In the genomic region with DNA sequence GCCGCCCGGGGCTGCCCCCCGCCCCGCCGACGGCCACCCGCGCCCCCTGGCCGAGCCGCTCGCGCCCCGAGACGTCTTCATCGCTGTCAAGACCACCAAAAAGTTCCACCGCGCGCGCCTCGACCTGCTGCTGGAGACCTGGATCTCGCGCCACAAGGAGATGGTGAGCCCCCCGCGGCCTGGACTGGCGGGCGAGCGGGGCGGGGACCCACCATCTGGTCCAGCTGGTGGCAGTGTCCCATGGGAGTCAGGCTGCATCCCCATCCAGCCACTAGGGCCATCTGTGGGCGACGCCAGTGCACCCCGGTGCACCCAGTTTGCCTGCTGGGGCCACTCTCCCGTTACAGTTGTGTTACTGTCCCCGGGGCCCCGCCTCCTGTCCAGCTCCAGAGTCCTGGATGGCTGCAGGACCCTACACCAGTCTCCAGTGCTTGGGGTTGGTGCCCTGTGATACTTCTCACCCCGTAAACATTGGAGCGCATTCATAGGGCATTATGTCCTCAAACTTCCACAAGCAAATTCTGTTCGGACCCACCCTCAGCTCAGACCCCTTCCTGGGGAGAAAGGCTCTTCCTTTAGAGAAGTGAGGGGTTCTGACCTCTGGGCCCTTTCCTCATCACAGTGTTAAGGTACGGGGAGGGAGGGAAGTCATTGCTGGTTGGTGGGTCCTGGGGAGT, we compare ENCODE assay signal across 8 cellular contexts. TPM values are rescaled to one million over a fixed set of nuclear protein-coding genes. Genes with fewer than 3 reads are reported as not detected.
DNase-seq lines count a peak whose midpoint lies in the region; ATAC-seq and TF ChIP-seq lines count a peak whose summit lies in the region.

No MANE protein-coding gene starts in this region.

- H3K4me3 ChIP-seq in heart left ventricle, result peak overlapping the region; percentile 31 to 94 (median 71)
- H3K4me3 ChIP-seq in PC-9, result peak overlapping the region; percentile 58
- H3K4me3 ChIP-seq in mucosa of descending colon, result peak overlapping the region; percentile 38

- peak overlapping the region; percentile 93 for H3K4me3 Mint-ChIP-seq in central memory CD8-positive, alpha-beta T cell

- ATAC-seq in heart left ventricle (no peak), Right ventricle myocardium inferior (no peak), mucosa of descending colon (no peak), HG03439 (IDR thresholded peaks at IDR 0.05; ENCODE audit: unreplicated experiment) (no peak), GM21737 (IDR thresholded peaks at IDR 0.05; ENCODE audit: unreplicated experiment) (no peak)
- ATAC-seq in central memory CD8-positive, alpha-beta T cell (replicated peaks; ENCODE audit: extremely low read depth, poor library complexity, severe bottlenecking), result no peak

- H3K27ac Mint-ChIP-seq in central memory CD8-positive, alpha-beta T cell (ENCODE audit: low read depth), result peak overlapping the region; percentile 84

- no peak overlapping the region for H2AFZ ChIP-seq in PC-9

- H3K9me3 ChIP-seq in heart left ventricle (no peaks in the 10 kb centered on the region), PC-9 (ENCODE audit: insufficient read depth, low read depth) (no peaks in the 10 kb centered on the region), mucosa of descending colon (no peaks in the 10 kb centered on the region)

- H3K4me2 ChIP-seq in PC-9, result peak overlapping the region; percentile 77

- no peaks in the 10 kb centered on the region for H3K9me3 Mint-ChIP-seq in central memory CD8-positive, alpha-beta T cell

- POLR2A ChIA-PET in PC-9 (lab: Charles Lee; ENCODE audit: unreplicated experiment), result no interaction called here

- WGBS in heart left ventricle, 4 donors, result 0 to 4% (median 3%) methylated on average over 6 to 38 of the region's 38 CpGs

- no peak for TF ChIP-seq POLR2A in heart left ventricle (IDR thresholded peaks at IDR 0.05)

- H3K4me1 ChIP-seq in heart left ventricle (peaks cover 5 to 69% (median 47%) of the 10 kb centered on the region in 12 donors), PC-9 (replicated peaks; ENCODE audit: insufficient read depth) (peaks cover 53% of the 10 kb centered on the region), mucosa of descending colon (ENCODE audit: low read depth) (peaks cover 48% of the 10 kb centered on the region)

- CTCF ChIA-PET in PC-9 (lab: Charles Lee), result no interaction called here

- H3K27ac ChIP-seq in heart left ventricle (peak overlapping the region in 7 of 12 donors; percentile 39 to 84 (median 73)), PC-9 (no peak overlapping the region)

- H4K20me1 ChIP-seq in PC-9 (ENCODE audit: insufficient read depth), result no peaks in the 10 kb centered on the region

- peaks cover 33% of the 10 kb centered on the region for H3F3A ChIP-seq in PC-9 (ENCODE audit: insufficient read depth, low read depth)

- peaks cover 28% of the 10 kb centered on the region for H3K36me3 Mint-ChIP-seq in central memory CD8-positive, alpha-beta T cell (ENCODE audit: insufficient read depth)

- H3K27me3 ChIP-seq in heart left ventricle (peaks cover 0 to 38% (median 0%) of the 10 kb centered on the region in 9 donors), PC-9 (ENCODE audit: insufficient read depth, low read depth) (no peaks in the 10 kb centered on the region)

- no peaks in the 10 kb centered on the region for H3K27me3 Mint-ChIP-seq in central memory CD8-positive, alpha-beta T cell

- TF ChIP-seq CTCF in heart left ventricle (IDR thresholded peaks at IDR 0.05) (no peak), PC-9 (conservative IDR thresholded peaks at IDR 0.05) (no peak), mucosa of descending colon (IDR thresholded peaks at IDR 0.05) (no peak)

- DNase-seq in heart left ventricle (no peak), Right ventricle myocardium inferior (ENCODE audit: missing footprints) (no peak), PC-9 (peak; percentile 56 to 71), mucosa of descending colon (peak; percentile 67 to 83 (median 75)), GM19238 (ENCODE audit: insufficient read length, low spot score) (no peak)
- DNase-seq in central memory CD8-positive, alpha-beta T cell (ENCODE audit: low spot score in 2 of 2), result no peak

- BruUV-seq in PC-9 (replicated peaks; lab: Mats Ljungman, UMichigan), result TSS peak; percentile 62

- H3K4me1 Mint-ChIP-seq in central memory CD8-positive, alpha-beta T cell, result peaks cover 31% of the 10 kb centered on the region

- H3K79me2 ChIP-seq in PC-9 (ENCODE audit: low read depth), result peaks cover 13% of the 10 kb centered on the region

- H3K9me2 ChIP-seq in PC-9 (ENCODE audit: insufficient read depth), result no peaks in the 10 kb centered on the region

- H3K36me3 ChIP-seq in heart left ventricle (peaks cover 0 to 13% (median 3%) of the 10 kb centered on the region in 9 donors), PC-9 (ENCODE audit: low read depth) (no peaks in the 10 kb centered on the region), mucosa of descending colon (ENCODE audit: low read depth) (no peaks in the 10 kb centered on the region)

- intact Hi-C loops in heart left ventricle (cut with DNase I) (loop anchor here in 6 of 10 donors (5.0 kb wide), 5 partner anchors 33 to 112 kb away; partner anchors contain the start of genes GRIFIN (in 2 of the 6), BRAT1 (in 1 of the 6), IQCE (in 1 of the 6) and TTYH3 (in 1 of the 6)), Right ventricle myocardium inferior (cut with DNase I) (loop anchor here (5.0 kb wide), 1 partner anchor 43 kb away; the partner anchor contains the start of gene GRIFIN), PC-9 (cut with micrococcal nuclease; ENCODE audit: unreplicated experiment) (loop anchor here (1.0 to 10.0 kb wide), 5 partner anchors 39 to 985 kb away; partner anchors contain the start of genes GRIFIN, MAFK and SNX8), mucosa of descending colon (cut with DNase I, micrococcal nuclease) (no loop called here)

RNA-seq across cellular contexts. Expression of gene LFNG, which starts 0.7 kb away (rescaled TPM):
- total RNA-seq in heart left ventricle, result 10 to 100 TPM in 3 of 9 donors, 1 to 10 TPM in 6; 3.1 to 22.8 (median 7.7) TPM
- 1 to 10 TPM; 5.4 to 5.7 TPM for polyA plus RNA-seq in heart left ventricle
- 6.5 TPM for total RNA-seq in Right ventricle myocardium inferior
- total RNA-seq in PC-9 (2021), result 21.3 and 24.7 TPM in 2 replicates
- total RNA-seq in mucosa of descending colon, result 10 to 100 TPM; 31.7 to 95.0 (median 71.7) TPM

RNA-seq across cellular contexts. Expression of gene BRAT1, which starts 35.1 kb away (rescaled TPM):
- total RNA-seq in heart left ventricle, result 10 to 100 TPM; 10.9 to 27.8 (median 14.9) TPM
- polyA plus RNA-seq in heart left ventricle, result 10 to 100 TPM; 13.8 to 17.8 TPM
- total RNA-seq in Right ventricle myocardium inferior, result 14.8 TPM
- total RNA-seq in PC-9 (2021), result 53.9 and 57.7 TPM in 2 replicates
- total RNA-seq in mucosa of descending colon, result 10 to 100 TPM; 20.7 to 27.9 (median 22.1) TPM

RNA-seq across cellular contexts. Expression of gene IQCE, which starts 38.5 kb away (rescaled TPM):
- total RNA-seq in heart left ventricle, result 10 to 100 TPM in 5 of 9 donors, 1 to 10 TPM in 4; 8.0 to 14.1 (median 10.3) TPM
- 10 to 100 TPM in 1 of 2 donors, 1 to 10 TPM in 1; 5.0 to 10.8 TPM for polyA plus RNA-seq in heart left ventricle
- 11.5 TPM for total RNA-seq in Right ventricle myocardium inferior
- total RNA-seq in PC-9 (2021), result 28.3 and 35.8 TPM in 2 replicates
- 10 to 100 TPM; 27.9 to 41.2 (median 35.9) TPM for total RNA-seq in mucosa of descending colon

RNA-seq across cellular contexts. Expression of gene GRIFIN, which starts 44.1 kb away (rescaled TPM):
- not detected for total RNA-seq in heart left ventricle
- polyA plus RNA-seq in heart left ventricle, result not detected
- not detected for total RNA-seq in Right ventricle myocardium inferior
- total RNA-seq in PC-9 (2021), result not detected in 2 replicates
- not detected for total RNA-seq in mucosa of descending colon

Comparison
In these comparisons a context has a peak if more than half of its experiments do, and no peak if none do; other contexts are left out.
1. DNase-seq: peak in PC-9 (2 of 2) and mucosa of descending colon (3 of 3); none in heart left ventricle (0 of 5), Right ventricle myocardium inferior (single experiment), central memory CD8-positive, alpha-beta T cell (0 of 2) and GM19238 (single experiment).
2. intact Hi-C loops: an anchor here in heart left ventricle (5.0 kb wide), Right ventricle myocardium inferior (5.0 kb wide) and PC-9 (1.0 to 10.0 kb wide); none called in mucosa of descending colon.
3. Peak in every context shown above with its lines, with median percentiles within 50 percentile points of each other: H3K4me3 ChIP-seq.